ENCODE assay signal across 18 cellular contexts in the genomic region with DNA sequence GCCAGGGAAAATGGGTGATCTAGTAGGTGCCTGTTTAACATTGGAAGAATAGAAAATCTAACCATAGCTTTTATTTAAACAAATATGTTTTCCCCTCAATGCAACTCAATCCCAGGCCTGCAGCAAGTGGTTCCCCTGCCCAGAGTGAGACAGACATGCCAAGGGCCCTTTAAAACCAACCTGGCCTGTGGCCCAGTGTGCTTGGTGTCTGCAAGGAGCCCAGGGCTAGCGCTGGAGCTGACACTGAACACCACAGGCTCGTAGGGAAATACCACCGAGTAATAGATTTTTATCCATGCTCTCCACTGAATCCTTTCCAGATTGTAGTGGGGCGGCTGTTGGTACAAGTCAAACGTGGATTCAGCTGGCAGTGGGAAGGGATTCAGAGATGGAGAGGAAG.
DNase-seq lines count a peak whose midpoint lies in the region; ATAC-seq, FAIRE-seq and TF ChIP-seq lines count a peak whose summit lies in the region.
"Had no signal": no experiment of that assay in that cellular context is flagged by ENCODE, and none has a peak within 500 bp of the region (broad histone marks: within the 10 kb centered on the region; RNA-seq: fewer than 3 reads in every experiment).

No MANE protein-coding gene starts in this region.

- H3K36me3 Mint-ChIP-seq in neural progenitor cell: no peaks in the 10 kb centered on the region
- H3K36me3 Mint-ChIP-seq: activated naive CD4-positive, alpha-beta T cell treated with anti-CD3 and anti-CD28 coated beads, Interleukin-2, amount 50 U/mL, for 24 hours; CD14-positive monocyte; naive thymus-derived CD4-positive, alpha-beta T cell had no signal

- H3K4me3 Mint-ChIP-seq in neural progenitor cell: no peak overlapping the region
- H3K4me3 Mint-ChIP-seq: activated naive CD4-positive, alpha-beta T cell treated with anti-CD3 and anti-CD28 coated beads, Interleukin-2, amount 50 U/mL, for 24 hours; CD14-positive monocyte; naive thymus-derived CD4-positive, alpha-beta T cell had no signal

- H3K9ac ChIP-seq in DND-41 (ENCODE audit: low read depth, low read length) (no peak overlapping the region), neural progenitor cell (no peak overlapping the region)

- H3K4me3 ChIP-seq in DND-41 (ENCODE audit: low read depth in 1 of 2, low read length in 2 of 2) (no peak overlapping the region), neural progenitor cell (no peak overlapping the region), prostate gland (no peak overlapping the region)
- H3K4me3 ChIP-seq: ovary had no signal

- H3K4me1 ChIP-seq in DND-41 (ENCODE audit: insufficient read depth, low read length) (0 out of 2 replicates have a peak, but pooled peaks cover 5% of the 10 kb centered on the region), neural progenitor cell (peaks cover 12% of the 10 kb centered on the region), prostate gland (replicated peaks) (no peaks in the 10 kb centered on the region)

- intact Hi-C loops in prostate gland (cut with DNase I): no loop called here

- H2AFZ ChIP-seq in DND-41 (ENCODE audit: low read depth, low read length) (no peak overlapping the region), neural progenitor cell (replicated peaks) (peak overlapping the region; percentile 64)

- 20% methylated on average over 5 of the region's 5 CpGs for WGBS in prostate gland

- H3K27me3 ChIP-seq in DND-41 (ENCODE audit: insufficient read depth, low read length, poor library complexity) (peaks cover 6% of the 10 kb centered on the region), neural progenitor cell (no peaks in the 10 kb centered on the region), prostate gland (replicated peaks; ENCODE audit: insufficient read depth) (no peaks in the 10 kb centered on the region)
- H3K27me3 ChIP-seq: ovary had no signal

- no peaks in the 10 kb centered on the region for H3K27me3 Mint-ChIP-seq in neural progenitor cell (ENCODE audit: insufficient read depth, low read depth)
- H3K27me3 Mint-ChIP-seq: activated naive CD4-positive, alpha-beta T cell treated with anti-CD3 and anti-CD28 coated beads, Interleukin-2, amount 50 U/mL, for 24 hours had no signal

- no peaks in the 10 kb centered on the region for H3K9me3 Mint-ChIP-seq in neural progenitor cell
- H3K9me3 Mint-ChIP-seq: activated naive CD4-positive, alpha-beta T cell treated with anti-CD3 and anti-CD28 coated beads, Interleukin-2, amount 50 U/mL, for 24 hours; CD14-positive monocyte; naive thymus-derived CD4-positive, alpha-beta T cell had no signal

- H3K79me2 ChIP-seq in DND-41 (ENCODE audit: insufficient read depth, low read length) (no peaks in the 10 kb centered on the region), neural progenitor cell (ENCODE audit: low read depth) (no peaks in the 10 kb centered on the region)

- no peak for FAIRE-seq in GM12891 (lab: Jason Lieb, UNC)

- TF ChIP-seq CTCF in DND-41 (IDR thresholded peaks at IDR 0.05; ENCODE audit: borderline replicate concordance, extremely low read depth, low read length, poor library complexity, severe bottlenecking) (no peak), neural progenitor cell (IDR thresholded peaks at IDR 0.05) (no peak), prostate gland (IDR thresholded peaks at IDR 0.05) (no peak)

- H3K27ac ChIP-seq in DND-41 (ENCODE audit: low read length) (no peak overlapping the region), neural progenitor cell (no peak overlapping the region), prostate gland (no peak overlapping the region)
- H3K27ac ChIP-seq: ovary had no signal

- TF ChIP-seq POLR2A in GM12891 (IDR thresholded peaks at IDR 0.05; ENCODE audit: low read depth, low read length) (no peak), prostate gland (IDR thresholded peaks at IDR 0.05) (no peak)

- ATAC-seq in DND-41 (ENCODE audit: insufficient read depth, low read depth): 0 out of 3 replicates have a peak, but pooled peaks have one; percentile 12
- ATAC-seq in HG02588 (IDR thresholded peaks at IDR 0.05; ENCODE audit: unreplicated experiment): no peak
- ATAC-seq: naive thymus-derived CD4-positive, alpha-beta T cell; sciatic nerve had no signal

- H3K27ac Mint-ChIP-seq in neural progenitor cell: no peak overlapping the region
- H3K27ac Mint-ChIP-seq: activated naive CD4-positive, alpha-beta T cell treated with anti-CD3 and anti-CD28 coated beads, Interleukin-2, amount 50 U/mL, for 24 hours; CD14-positive monocyte; naive thymus-derived CD4-positive, alpha-beta T cell had no signal

- H3F3A ChIP-seq in neural progenitor cell (ENCODE audit: low read depth): no peaks in the 10 kb centered on the region

- H4K20me1 ChIP-seq in DND-41 (ENCODE audit: insufficient read depth, low read length): no peaks in the 10 kb centered on the region
- no peaks in the 10 kb centered on the region for H4K20me1 ChIP-seq in neural progenitor cell (ENCODE audit: low read depth)

- no peaks in the 10 kb centered on the region for H3K9me3 ChIP-seq in DND-41 (ENCODE audit: insufficient read depth, low read length, severe bottlenecking)
- no peaks in the 10 kb centered on the region for H3K9me3 ChIP-seq in neural progenitor cell (ENCODE audit: low read depth)
- H3K9me3 ChIP-seq in prostate gland: no peaks in the 10 kb centered on the region
- H3K9me3 ChIP-seq: ovary had no signal

- H3K4me1 Mint-ChIP-seq in neural progenitor cell: peaks cover 5% of the 10 kb centered on the region
- H3K4me1 Mint-ChIP-seq: activated naive CD4-positive, alpha-beta T cell treated with anti-CD3 and anti-CD28 coated beads, Interleukin-2, amount 50 U/mL, for 24 hours; CD14-positive monocyte; naive thymus-derived CD4-positive, alpha-beta T cell had no signal

- DNase-seq in DND-41 (no peak), NCI-H187 treated with DMSO at 0.1 percent for 48 hours (lab: John Stamatoyannopoulos, UW) (peak; percentile 62), RPMI7951 (ENCODE audit: low read depth) (peak; percentile 47), neural progenitor cell (ENCODE audit: low spot score) (no peak), GM12891 (ENCODE audit: insufficient read length, low spot score) (no peak), prostate gland (ENCODE audit: low spot score) (no peak), COLO829 (ENCODE audit: low spot score) (no peak)
- DNase-seq: aorta; erythroblast; foreskin melanocyte; Kasumi-1; mesendoderm; naive thymus-derived CD4-positive, alpha-beta T cell; ovary had no signal

- no peaks in the 10 kb centered on the region for H3K36me3 ChIP-seq in DND-41 (ENCODE audit: insufficient read depth, low read length)
- H3K36me3 ChIP-seq in neural progenitor cell: no peaks in the 10 kb centered on the region
- H3K36me3 ChIP-seq in prostate gland: no peaks in the 10 kb centered on the region
- H3K36me3 ChIP-seq: ovary had no signal

- H3K4me2 ChIP-seq in DND-41 (ENCODE audit: insufficient read depth, low read length) (no peak overlapping the region), neural progenitor cell (peak overlapping the region; percentile 35)

TF ChIP-seq in GM12891, 5 proteins besides CTCF, POLR2A, EP300 and RAD21:
- TF ChIP-seq POU2F2 (IDR thresholded peaks at IDR 0.05; ENCODE audit: low read depth, low read length): no peak
- TF ChIP-seq PAX5 (IDR thresholded peaks at IDR 0.05; ENCODE audit: insufficient read depth, low read length, severe bottlenecking): no peak
- TF ChIP-seq POLR2AphosphoS5 (IDR thresholded peaks at IDR 0.05; ENCODE audit: low read depth, low read length): no peak
- no peak for TF ChIP-seq TAF1 (IDR thresholded peaks at IDR 0.05; ENCODE audit: low read depth, low read length)
- TF ChIP-seq SPI1 (IDR thresholded peaks at IDR 0.05; ENCODE audit: low read depth, low read length): no peak

Comparison
In these comparisons a context has a peak if more than half of its experiments do, and no peak if none do; other contexts are left out.
1. DNase-seq: peak in NCI-H187 treated with DMSO at 0.1 percent for 48 hours (single experiment) and RPMI7951 (single experiment); none in DND-41 (single experiment), neural progenitor cell (single experiment), GM12891 (single experiment), prostate gland (single experiment) and COLO829 (single experiment).